27 cellular contexts compared by ENCODE assay signal in the genomic region with DNA sequence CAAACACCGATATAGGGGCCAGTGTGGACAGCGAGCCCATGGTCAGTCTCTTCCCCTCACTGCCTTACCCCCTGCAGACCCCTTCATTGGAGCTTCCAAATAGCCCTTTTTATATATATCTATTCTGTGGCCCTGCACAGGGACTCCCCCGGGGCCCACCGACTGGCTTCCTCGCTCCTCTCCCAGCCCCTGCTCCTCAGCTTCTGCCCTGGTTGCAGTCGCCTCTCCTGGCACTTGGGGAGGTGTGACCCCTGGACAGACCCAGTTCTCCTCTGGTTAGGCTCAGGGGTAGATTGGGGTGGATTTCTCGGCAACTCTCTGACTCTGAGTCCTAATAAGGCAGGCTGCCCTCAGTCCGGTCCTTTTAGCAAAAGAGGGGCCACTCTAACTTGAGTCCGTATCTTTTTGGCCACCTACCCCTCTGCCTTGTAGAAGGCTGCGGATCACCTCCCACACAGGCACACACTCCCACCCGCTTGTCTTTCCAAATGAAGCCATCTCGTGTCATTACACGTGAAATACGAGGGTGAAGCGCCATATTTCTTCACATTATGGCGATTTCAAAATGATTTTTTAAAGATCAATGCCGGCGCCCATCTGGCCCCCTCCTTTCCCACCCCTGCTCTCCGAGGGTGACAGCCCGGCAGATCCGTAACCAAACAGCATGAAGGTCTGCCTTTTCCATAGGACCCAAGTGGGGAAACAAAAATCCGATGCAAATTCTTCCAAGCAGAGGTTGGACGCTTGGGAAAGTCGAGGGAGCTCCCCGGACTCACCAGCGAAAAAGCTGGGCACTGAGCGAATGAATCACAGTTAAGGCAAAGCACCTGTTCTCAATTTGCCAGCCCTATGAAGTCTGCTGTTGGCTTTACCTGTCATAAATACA. TPM values are rescaled to one million over a fixed set of nuclear protein-coding genes. Genes with fewer than 3 reads are reported as not detected.
DNase-seq lines count a peak whose midpoint lies in the region; ATAC-seq, FAIRE-seq and TF ChIP-seq lines count a peak whose summit lies in the region.
"Had no signal": no experiment of that assay in that cellular context is flagged by ENCODE, and none has a peak within 500 bp of the region (broad histone marks: within the 10 kb centered on the region; RNA-seq: fewer than 3 reads in every experiment).

No MANE protein-coding gene starts in this region.

- ATAC-seq in HG02798 (IDR thresholded peaks at IDR 0.05; ENCODE audit: poor library complexity, unreplicated experiment) = no peak
- ATAC-seq: activated CD4-positive, alpha-beta T cell treated with anti-CD3 and anti-CD28 coated beads for 36 hours; lower lobe of right lung; T-cell had no signal

- no peak overlapping the region for H4K91ac ChIP-seq in H1 (replicated peaks; ENCODE audit: insufficient read length, low read length)

- no peak overlapping the region for H3K56ac ChIP-seq in H1 (replicated peaks; ENCODE audit: insufficient read length, low read depth, low read length)

- H2BK120ac ChIP-seq in H1 (replicated peaks; ENCODE audit: low read depth, low read length) = no peak overlapping the region

- H3K36me3 ChIP-seq in Caco-2 (ENCODE audit: control insufficient read depth, insufficient read depth, low read length) = no peaks in the 10 kb centered on the region
- H3K36me3 ChIP-seq in H1 (ENCODE audit: control insufficient read depth in 2 of 4, insufficient read depth in 4 of 4, low read length in 3 of 4) = peaks cover 0 to 3% (median 0%) of the 10 kb centered on the region in 4 experiments; a peak in 1 of 8 replicates
- H3K36me3 ChIP-seq in uterus = no peaks in the 10 kb centered on the region
- H3K36me3 ChIP-seq: lower lobe of right lung, sigmoid colon, SJCRH30 had no signal

- BruUV-seq in Caco-2 (replicated peaks; lab: Mats Ljungman, UMichigan) = no TSS peak

- H2BK20ac ChIP-seq in H1 (ENCODE audit: low read length) = no peak overlapping the region

- POLR2A ChIA-PET in Caco-2 (lab: Charles Lee) (interaction anchor here (0.6 kb wide), 1 partner anchor 117 kb away, joined by 10 read pairs; no protein-coding TSS in a partner anchor), H1 (lab: Charles Lee; ENCODE audit: partially characterized antibody) (no interaction called here)

- H3K27ac ChIP-seq in H1 (ENCODE audit: low read depth, low read length) = no peak overlapping the region
- H3K27ac ChIP-seq in uterus = no peak overlapping the region
- H3K27ac ChIP-seq: lower lobe of right lung, parathyroid adenoma, sigmoid colon had no signal

- WGBS in H1 (ENCODE audit: extremely low coverage in 1 of 2, insufficient coverage in 1 of 2, insufficient read length in 1 of 2, insufficient replicate concordance in 2 of 2, low coverage in 1 of 2, low lambda C conversion rate in 2 of 2, missing lambda C conversion rate in 1 of 2), 2 experiments = 32% methylated on average over 27 of the region's 27 CpGs; no CpG with 5 or more reads in 1 of the 2 experiments

- H4K8ac ChIP-seq in H1 (ENCODE audit: extremely low read depth, insufficient read depth, low read length) = no peak overlapping the region

- peaks cover 35 to 41% of the 10 kb centered on the region in 2 experiments for H4K20me1 ChIP-seq in H1 (replicated peaks in 1 of 2; ENCODE audit: control insufficient read depth in 1 of 2, insufficient read depth in 2 of 2, low read length in 2 of 2)

- CTCF ChIA-PET in Caco-2 (lab: Charles Lee) (interaction anchor here (1.2 kb wide), 1 partner anchor 251 kb away, joined by 3 read pairs; no protein-coding TSS in a partner anchor), H1 (lab: Charles Lee; ENCODE audit: partially characterized antibody) (interaction anchor here (1.0 to 4.6 kb wide), 5 partner anchors 9 to 34 kb away, joined by 4 to 30 read pairs (median 11); a partner anchor contains a TSS)

- no peak overlapping the region for H3K18ac ChIP-seq in H1 (ENCODE audit: extremely low read depth, low read length)

- no peak overlapping the region for H2BK5ac ChIP-seq in H1 (ENCODE audit: low read depth, low read length)

- H3K27me3 Mint-ChIP-seq in Caco-2 (ENCODE audit: insufficient read depth, unreplicated experiment) (peaks cover 39% of the 10 kb centered on the region), nephron progenitor cell (ENCODE audit: low read depth, poor library complexity) (peaks cover 15% of the 10 kb centered on the region)

- TF ChIP-seq CTCF in Caco-2 (IDR thresholded peaks at IDR 0.05; ENCODE audit: insufficient read depth in 1 of 2, low read depth in 1 of 2, low read length in 1 of 2, severe bottlenecking in 1 of 2, unreplicated experiment in 1 of 2) = no peak
- no peak for TF ChIP-seq CTCF in H1 (IDR thresholded peaks at IDR 0.05; ENCODE audit: control extremely low read depth in 1 of 3, insufficient read depth in 1 of 3, low read depth in 1 of 3, low read length in 3 of 3)
- no peak for TF ChIP-seq CTCF in nephron progenitor cell (IDR thresholded peaks at IDR 0.05)
- TF ChIP-seq CTCF in uterus (IDR thresholded peaks at IDR 0.05) = no peak

- H3K9me3 ChIP-seq in Caco-2 = no peaks in the 10 kb centered on the region
- H3K9me3 ChIP-seq in H1 (ENCODE audit: insufficient read depth in 2 of 2, low read depth in 1 of 2, low read length in 1 of 2) = no peaks in the 10 kb centered on the region
- no peaks in the 10 kb centered on the region for H3K9me3 ChIP-seq in uterus
- H3K9me3 ChIP-seq: lower lobe of right lung, sigmoid colon, SJCRH30 had no signal

- intact Hi-C loops in Caco-2 (cut with micrococcal nuclease; ENCODE audit: unreplicated experiment) = loop anchor here (2.0 kb wide), 1 partner anchor 19 kb away; no protein-coding TSS in a partner anchor
- intact Hi-C loops in uterus (cut with DNase I; ENCODE audit: low total_unique reads) = no loop called here

- FAIRE-seq in HTR-8/SVneo (lab: Jason Lieb, UNC) (peak; percentile 88), H1 (lab: Jason Lieb, UNC) (no peak)
- FAIRE-seq: urothelium cell line had no signal

- H3K27me3 ChIP-seq in Caco-2 (replicated peaks; ENCODE audit: control insufficient read depth, insufficient read depth, low read length) = peaks cover 25% of the 10 kb centered on the region
- peaks cover 98 to 100% (median 100%) of the 10 kb centered on the region in 4 experiments for H3K27me3 ChIP-seq in H1 (replicated peaks in 1 of 4; ENCODE audit: control insufficient read depth in 3 of 4, extremely low read depth in 1 of 4, insufficient read depth in 3 of 4, low read length in 3 of 4)
- peaks cover 20 to 75% of the 10 kb centered on the region in 2 donors for H3K27me3 ChIP-seq in uterus

- H3K23ac ChIP-seq in H1 (ENCODE audit: insufficient read length) = no peak overlapping the region

- H2AK5ac ChIP-seq in H1 (ENCODE audit: low read depth, low read length) = no peak overlapping the region

- DNase-seq in Caco-2 = no peak
- DNase-seq in HTR-8/SVneo (ENCODE audit: insufficient read length, low spot score) = no peak
- DNase-seq in H1 (ENCODE audit: low read depth in 1 of 2, low spot score in 2 of 2) = no peak
- peak; percentile 32 for DNase-seq in nephron progenitor cell
- no peak for DNase-seq in NCI-H2227 treated with DMSO at 0.1 percent for 48 hours (lab: John Stamatoyannopoulos, UW)
- no peak for DNase-seq in uterus
- DNase-seq: activated CD4-positive, alpha-beta T cell treated with anti-CD3 and anti-CD28 coated beads for 36 hours; activated CD8-positive, alpha-beta memory T cell treated with anti-CD3 and anti-CD28 coated beads for 24 hours; activated naive CD4-positive, alpha-beta T cell treated with anti-CD3 and anti-CD28 coated beads, Interleukin-2, amount 10 ng/mL, durations not matched to agents 7 days and 5 days; CD4-positive, CD25-positive, alpha-beta regulatory T cell; cerebellar nuclear complex; DMS153; foreskin fibroblast; GDM1; HCEC 1CT; Karpas-422; lower lobe of right lung; NCI-H1048; NCI-H1930; NCI-H345; sigmoid colon; substantia nigra; T-cell had no signal

- no peak overlapping the region for H2BK15ac ChIP-seq in H1 (ENCODE audit: low read length)

- TF ChIP-seq EP300 in H1 (IDR thresholded peaks at IDR 0.05; ENCODE audit: borderline replicate concordance in 1 of 2, low read depth in 2 of 2, low read length in 2 of 2) = no peak

- no peak for TF ChIP-seq POLR2A in H1 (IDR thresholded peaks at IDR 0.05; ENCODE audit: control extremely low read depth in 1 of 2, low read depth in 2 of 2, low read length in 2 of 2)
- TF ChIP-seq POLR2A in uterus (IDR thresholded peaks at IDR 0.05) = no peak

- H2AFZ ChIP-seq in H1 (ENCODE audit: low read length) = no peak overlapping the region
- H2AFZ ChIP-seq: parathyroid adenoma had no signal

- 0 out of 2 replicates have a peak overlapping the region, but pooled peaks have one; percentile 17 for H2BK12ac ChIP-seq in H1 (ENCODE audit: low read depth, low read length)

- no peak overlapping the region for H3K14ac ChIP-seq in H1 (ENCODE audit: insufficient read length)

- no peak for TF ChIP-seq RAD21 in H1 (IDR thresholded peaks at IDR 0.05 in 1 of 2, conservative IDR thresholded peaks at IDR 0.05 in 1 of 2; ENCODE audit: low read depth in 2 of 2, low read length in 2 of 2)

- H3K4me3 Mint-ChIP-seq in Caco-2 (ENCODE audit: unreplicated experiment) = peak overlapping the region; percentile 11
- H3K4me3 Mint-ChIP-seq in nephron progenitor cell = peak overlapping the region; percentile 99
- H3K4me3 Mint-ChIP-seq: activated naive CD4-positive, alpha-beta T cell treated with anti-CD3 and anti-CD28 coated beads, Interleukin-2, amount 10 ng/mL, durations not matched to agents 7 days and 5 days had no signal

- no peaks in the 10 kb centered on the region for H3K79me2 ChIP-seq in H1 (ENCODE audit: control insufficient read depth in 1 of 2, insufficient read depth in 2 of 2, low read length in 2 of 2)
- H3K79me2 ChIP-seq: parathyroid adenoma had no signal

- H3K4me1 Mint-ChIP-seq in Caco-2 (ENCODE audit: low read depth, unreplicated experiment) = peaks cover 15% of the 10 kb centered on the region
- H3K4me1 Mint-ChIP-seq in nephron progenitor cell = peaks cover 72% of the 10 kb centered on the region

- no peak overlapping the region for H3K9ac ChIP-seq in H1 (replicated peaks in 1 of 4; ENCODE audit: extremely low read depth in 1 of 4, low read depth in 3 of 4, low read length in 3 of 4)
- H3K9ac ChIP-seq: parathyroid adenoma had no signal

- H3K4me2 ChIP-seq in H1 (ENCODE audit: insufficient read depth in 1 of 2, low read depth in 2 of 2, low read length in 2 of 2) = no peak overlapping the region

- peaks cover 2% of the 10 kb centered on the region; the same call in 1 of the 2 replicates for H3K23me2 ChIP-seq in H1 (ENCODE audit: low read depth, low read length)

- no peaks in the 10 kb centered on the region for H3K9me3 Mint-ChIP-seq in Caco-2 (ENCODE audit: unreplicated experiment)
- no peaks in the 10 kb centered on the region for H3K9me3 Mint-ChIP-seq in nephron progenitor cell
- H3K9me3 Mint-ChIP-seq: activated naive CD4-positive, alpha-beta T cell treated with anti-CD3 and anti-CD28 coated beads, Interleukin-2, amount 10 ng/mL, durations not matched to agents 7 days and 5 days; T-cell had no signal

- H3K36me3 Mint-ChIP-seq in Caco-2 (ENCODE audit: insufficient read depth, unreplicated experiment) = no peaks in the 10 kb centered on the region
- H3K36me3 Mint-ChIP-seq in nephron progenitor cell (ENCODE audit: low read depth) = peaks cover 39% of the 10 kb centered on the region
- H3K36me3 Mint-ChIP-seq: activated naive CD4-positive, alpha-beta T cell treated with anti-CD3 and anti-CD28 coated beads, Interleukin-2, amount 10 ng/mL, durations not matched to agents 7 days and 5 days; T-cell had no signal

- H3K79me1 ChIP-seq in H1 (ENCODE audit: low read depth, low read length) = no peaks in the 10 kb centered on the region

- no peak overlapping the region for H3K27ac Mint-ChIP-seq in Caco-2 (ENCODE audit: unreplicated experiment)
- peak overlapping the region; percentile 99 for H3K27ac Mint-ChIP-seq in nephron progenitor cell
- H3K27ac Mint-ChIP-seq: activated naive CD4-positive, alpha-beta T cell treated with anti-CD3 and anti-CD28 coated beads, Interleukin-2, amount 10 ng/mL, durations not matched to agents 7 days and 5 days had no signal

- no peak overlapping the region for H3K4ac ChIP-seq in H1 (replicated peaks; ENCODE audit: insufficient read length, low read depth, low read length)

- H3K4me1 ChIP-seq in Caco-2 (peaks cover 25% of the 10 kb centered on the region), H1 (replicated peaks in 1 of 4; ENCODE audit: control insufficient read depth in 3 of 4, insufficient read depth in 4 of 4, low read length in 3 of 4) (peaks cover 0 to 11% (median 5%) of the 10 kb centered on the region in 4 experiments; a peak in 5 of 7 replicates), uterus (peaks cover 0 to 15% of the 10 kb centered on the region in 2 donors)
- H3K4me1 ChIP-seq: SJCRH30 had no signal

- no peak overlapping the region for H4K5ac ChIP-seq in H1 (ENCODE audit: insufficient read length, low read depth, low read length)

- H3K4me3 ChIP-seq in Caco-2 (ENCODE audit: low read depth, low read length) (no peak overlapping the region), H1 (ENCODE audit: extremely low read depth in 1 of 4, insufficient read depth in 2 of 4, low read depth in 3 of 4, low read length in 4 of 4) (no peak overlapping the region), uterus (no peak overlapping the region)
- H3K4me3 ChIP-seq: lower lobe of right lung, sigmoid colon had no signal

RNA-seq across cellular contexts. Expression of a gene that starts 1.7 kb away (rescaled TPM):
- 4.5 and 5.4 TPM in 2 replicates for total RNA-seq in Caco-2 (2022)
- total RNA-seq in H1 (2021; fragmentation: NEBNext Ultra II Directional; extraction: Animal tissue kit (Norgen Biotek cat#: 25700)) = not detected in 2 replicates
- polyA plus RNA-seq in H1 (2011; rRNA removed) = not detected in 2 replicates
- polyA plus RNA-seq in H1 (2011; cell fraction: cytosol; rRNA removed) = not detected
- not detected for polyA plus RNA-seq in H1 (2011; cell fraction: nucleus; rRNA removed)
- polyA plus RNA-seq in H1 (2012, experiment 1 of 2) = 0.15 to 0.17 TPM in 2 of 4 replicates, not detected in the others
- polyA plus RNA-seq in H1 (2012, experiment 2 of 2) = 0.17 TPM
- polyA plus RNA-seq in H1 (2013, experiment 1 of 2) = 0.02 TPM
- polyA plus RNA-seq in H1 (2013, experiment 2 of 2) = not detected
- polyA minus RNA-seq in H1 (2011; rRNA and poly(A)+ RNA removed) = not detected in 2 replicates
- polyA minus RNA-seq in H1 (2011; cell fraction: cytosol; rRNA and poly(A)+ RNA removed) = not detected
- not detected for polyA minus RNA-seq in H1 (2011; cell fraction: nucleus; rRNA and poly(A)+ RNA removed)
- total RNA-seq in uterus = 1 to 10 TPM in 1 of 4 donors, under 1 TPM in 1, not detected in 2; 0.43 to 1.0 TPM
- total RNA-seq: lower lobe of right lung had no signal
- polyA plus RNA-seq: CD4-positive, CD25-positive, alpha-beta regulatory T cell had no signal

RNA-seq across cellular contexts. Expression of a gene that starts 12.8 kb away (rescaled TPM):
- total RNA-seq in Caco-2 (2022) = 0.39 and 1.2 TPM in 2 replicates
- not detected in 2 replicates for total RNA-seq in H1 (2021; fragmentation: NEBNext Ultra II Directional; extraction: Animal tissue kit (Norgen Biotek cat#: 25700))
- polyA plus RNA-seq in H1 (2011; rRNA removed) = not detected in 2 replicates
- not detected for polyA plus RNA-seq in H1 (2011; cell fraction: cytosol; rRNA removed)
- not detected for polyA plus RNA-seq in H1 (2011; cell fraction: nucleus; rRNA removed)
- not detected in 4 replicates for polyA plus RNA-seq in H1 (2012, experiment 1 of 2)
- polyA plus RNA-seq in H1 (2012, experiment 2 of 2) = 0.09 TPM
- not detected for polyA plus RNA-seq in H1 (2013, experiment 1 of 2)
- not detected for polyA plus RNA-seq in H1 (2013, experiment 2 of 2)
- polyA minus RNA-seq in H1 (2011; rRNA and poly(A)+ RNA removed) = not detected in 2 replicates
- not detected for polyA minus RNA-seq in H1 (2011; cell fraction: cytosol; rRNA and poly(A)+ RNA removed)
- not detected for polyA minus RNA-seq in H1 (2011; cell fraction: nucleus; rRNA and poly(A)+ RNA removed)
- 1 to 10 TPM in 2 of 4 donors, under 1 TPM in 1, not detected in 1; 0.29 to 9.5 (median 1.9) TPM for total RNA-seq in uterus
- total RNA-seq: activated CD4-positive, alpha-beta T cell treated with anti-CD3 and anti-CD28 coated beads for 36 hours; CD4-positive, CD25-positive, alpha-beta regulatory T cell; T-cell had no signal
- polyA plus RNA-seq: CD4-positive, CD25-positive, alpha-beta regulatory T cell had no signal

RNA-seq across cellular contexts. Expression of a gene that starts 17.1 kb away (rescaled TPM):
- total RNA-seq in Caco-2 (2022) (23.7 and 28.2 TPM in 2 replicates), uterus (1 to 10 TPM in 3 of 4 donors, not detected in 1; 1.0 to 6.9 (median 3.5) TPM)
- total RNA-seq in H1 (2021; fragmentation: NEBNext Ultra II Directional; extraction: Animal tissue kit (Norgen Biotek cat#: 25700)) = not detected in 2 replicates
- not detected in 2 replicates for polyA plus RNA-seq in H1 (2011; rRNA removed)
- not detected for polyA plus RNA-seq in H1 (2011; cell fraction: cytosol; rRNA removed)
- polyA plus RNA-seq in H1 (2011; cell fraction: nucleus; rRNA removed) = not detected
- polyA plus RNA-seq in H1 (2012, experiment 1 of 2) = not detected in 4 replicates
- polyA plus RNA-seq in H1 (2012, experiment 2 of 2) = not detected
- polyA plus RNA-seq in H1 (2013, experiment 1 of 2) = not detected
- not detected for polyA plus RNA-seq in H1 (2013, experiment 2 of 2)
- not detected in 2 replicates for polyA minus RNA-seq in H1 (2011; rRNA and poly(A)+ RNA removed)
- not detected for polyA minus RNA-seq in H1 (2011; cell fraction: cytosol; rRNA and poly(A)+ RNA removed)
- polyA minus RNA-seq in H1 (2011; cell fraction: nucleus; rRNA and poly(A)+ RNA removed) = not detected

RNA-seq across cellular contexts. Expression of a gene that starts 23.1 kb away (rescaled TPM):
- 1.8 and 1.9 TPM in 2 replicates for total RNA-seq in Caco-2 (2022)
- total RNA-seq in H1 (2021; fragmentation: NEBNext Ultra II Directional; extraction: Animal tissue kit (Norgen Biotek cat#: 25700)) = not detected in 2 replicates
- not detected in 2 replicates for polyA plus RNA-seq in H1 (2011; rRNA removed)
- polyA plus RNA-seq in H1 (2011; cell fraction: cytosol; rRNA removed) = not detected
- not detected for polyA plus RNA-seq in H1 (2011; cell fraction: nucleus; rRNA removed)
- polyA plus RNA-seq in H1 (2012, experiment 1 of 2) = 0.09 to 0.17 TPM in 2 of 4 replicates, not detected in the others
- not detected for polyA plus RNA-seq in H1 (2012, experiment 2 of 2)
- polyA plus RNA-seq in H1 (2013, experiment 1 of 2) = not detected
- polyA plus RNA-seq in H1 (2013, experiment 2 of 2) = not detected
- polyA minus RNA-seq in H1 (2011; rRNA and poly(A)+ RNA removed) = not detected in 2 replicates
- polyA minus RNA-seq in H1 (2011; cell fraction: cytosol; rRNA and poly(A)+ RNA removed) = not detected
- not detected for polyA minus RNA-seq in H1 (2011; cell fraction: nucleus; rRNA and poly(A)+ RNA removed)
- 10 to 100 TPM in 1 of 4 donors, 1 to 10 TPM in 1, under 1 TPM in 1, not detected in 1; 0.88 to 18.2 (median 7.3) TPM for total RNA-seq in uterus
- total RNA-seq: activated CD4-positive, alpha-beta T cell treated with anti-CD3 and anti-CD28 coated beads for 36 hours; CD4-positive, CD25-positive, alpha-beta regulatory T cell had no signal
- polyA plus RNA-seq: CD4-positive, CD25-positive, alpha-beta regulatory T cell had no signal

RNA-seq across cellular contexts. Expression of a gene that starts 34.3 kb away (rescaled TPM):
- total RNA-seq in Caco-2 (2022) (not detected in 2 replicates), uterus (1 to 10 TPM in 1 of 4 donors, under 1 TPM in 2, not detected in 1; 0.55 to 2.5 (median 0.59) TPM)
- not detected in 2 replicates for total RNA-seq in H1 (2021; fragmentation: NEBNext Ultra II Directional; extraction: Animal tissue kit (Norgen Biotek cat#: 25700))
- not detected in 2 replicates for polyA plus RNA-seq in H1 (2011; rRNA removed)
- polyA plus RNA-seq in H1 (2011; cell fraction: cytosol; rRNA removed) = not detected
- polyA plus RNA-seq in H1 (2011; cell fraction: nucleus; rRNA removed) = not detected
- not detected in 4 replicates for polyA plus RNA-seq in H1 (2012, experiment 1 of 2)
- not detected for polyA plus RNA-seq in H1 (2012, experiment 2 of 2)
- polyA plus RNA-seq in H1 (2013, experiment 1 of 2) = not detected
- polyA plus RNA-seq in H1 (2013, experiment 2 of 2) = not detected
- 0.07 TPM in 1 of 2 replicates, not detected in the other for polyA minus RNA-seq in H1 (2011; rRNA and poly(A)+ RNA removed)
- polyA minus RNA-seq in H1 (2011; cell fraction: cytosol; rRNA and poly(A)+ RNA removed) = not detected
- polyA minus RNA-seq in H1 (2011; cell fraction: nucleus; rRNA and poly(A)+ RNA removed) = not detected
- total RNA-seq: activated CD4-positive, alpha-beta T cell treated with anti-CD3 and anti-CD28 coated beads for 36 hours; CD4-positive, CD25-positive, alpha-beta regulatory T cell; T-cell had no signal
- polyA plus RNA-seq: CD4-positive, CD25-positive, alpha-beta regulatory T cell had no signal
